Comparison of ENCODE assay signal across 10 cellular contexts in the genomic region with DNA sequence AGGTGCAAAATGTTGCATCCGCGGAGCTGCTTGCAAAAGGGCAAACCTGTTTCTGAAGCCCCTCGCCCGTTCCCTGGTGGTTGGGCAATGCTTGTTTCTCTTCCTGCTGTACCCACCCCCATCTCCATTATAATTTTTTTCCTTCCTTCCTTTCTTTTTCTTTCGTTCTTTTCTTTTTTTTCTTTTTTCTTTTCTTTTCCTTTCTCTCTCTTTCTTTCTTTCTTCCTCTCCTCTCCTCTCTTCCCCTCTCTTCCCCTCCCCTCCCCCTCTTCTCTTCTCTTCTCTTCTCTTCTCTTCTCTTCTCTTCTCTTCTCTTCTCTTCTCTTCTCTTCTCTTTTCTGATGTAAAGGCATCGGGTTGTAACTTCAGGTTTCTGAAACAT.
DNase-seq lines count a peak whose midpoint lies in the region; ATAC-seq and TF ChIP-seq lines count a peak whose summit lies in the region.
"Had no signal": no experiment of that assay in that cellular context is flagged by ENCODE, and none has a peak within 500 bp of the region (broad histone marks: within the 10 kb centered on the region; RNA-seq: fewer than 3 reads in every experiment).

No MANE protein-coding gene starts in this region.

- intact Hi-C loops in esophagus squamous epithelium (cut with DNase I): no loop called here

- H3K4me1 Mint-ChIP-seq in GM23338: peaks cover 15% of the 10 kb centered on the region

- TF ChIP-seq POLR2A in esophagus squamous epithelium (IDR thresholded peaks at IDR 0.05): no peak

- no peak overlapping the region for H3K27ac ChIP-seq in GM23338 (ENCODE audit: low read depth)
- H3K27ac ChIP-seq in SK-N-MC: no peak overlapping the region
- H3K27ac ChIP-seq in esophagus squamous epithelium: no peak overlapping the region

- ATAC-seq in GM23338 (no peak), HG03439 (IDR thresholded peaks at IDR 0.05; ENCODE audit: unreplicated experiment) (no peak), HG02973 (IDR thresholded peaks at IDR 0.05; ENCODE audit: unreplicated experiment) (no peak)

- H3K36me3 ChIP-seq in GM23338 (ENCODE audit: insufficient read depth) (no peaks in the 10 kb centered on the region), SK-N-MC (ENCODE audit: insufficient read depth, low read length) (no peaks in the 10 kb centered on the region), esophagus squamous epithelium (no peaks in the 10 kb centered on the region), skeletal muscle satellite cell (ENCODE audit: insufficient read depth, low read length) (no peaks in the 10 kb centered on the region)

- WGBS in esophagus squamous epithelium, 2 donors: 3 to 10% methylated on average over 6 of the region's 6 CpGs

- H3K36me3 Mint-ChIP-seq in GM23338 (ENCODE audit: low read depth): no peaks in the 10 kb centered on the region

- H3K4me1 ChIP-seq in GM23338 (ENCODE audit: insufficient read depth) (peaks cover 14% of the 10 kb centered on the region), esophagus squamous epithelium (peaks cover 3 to 15% (median 9%) of the 10 kb centered on the region in 3 donors), skeletal muscle satellite cell (ENCODE audit: control insufficient read depth, insufficient read depth, low read length) (no peaks in the 10 kb centered on the region)

- no peaks in the 10 kb centered on the region for H4K20me1 ChIP-seq in GM23338 (replicated peaks; ENCODE audit: insufficient read depth)

- peak overlapping the region; percentile 71 for H3K4me3 Mint-ChIP-seq in GM23338

- 0 out of 2 replicates have a peak, but pooled peaks cover 5% of the 10 kb centered on the region for H3F3A ChIP-seq in GM23338 (replicated peaks; ENCODE audit: low read depth)

- H3K4me2 ChIP-seq in GM23338 (peak overlapping the region; percentile 93), skeletal muscle satellite cell (ENCODE audit: low read length) (peak overlapping the region; percentile 94)

- no peak overlapping the region for H3K9ac ChIP-seq in SK-N-MC (ENCODE audit: insufficient read length)
- H3K9ac ChIP-seq in skeletal muscle satellite cell (ENCODE audit: low read depth, low read length): no peak overlapping the region

- H3K27me3 ChIP-seq in GM23338 (ENCODE audit: insufficient read depth) (peaks cover 22% of the 10 kb centered on the region), esophagus squamous epithelium (peaks cover 0 to 76% (median 0%) of the 10 kb centered on the region in 4 donors), skeletal muscle satellite cell (ENCODE audit: control insufficient read depth, insufficient read depth, low read length) (no peaks in the 10 kb centered on the region)

- no peaks in the 10 kb centered on the region for H3K9me3 Mint-ChIP-seq in GM23338

- no peaks in the 10 kb centered on the region for H3K79me2 ChIP-seq in GM23338 (replicated peaks; ENCODE audit: insufficient read depth)

- no peaks in the 10 kb centered on the region for H3K9me3 ChIP-seq in SK-N-MC (ENCODE audit: low read depth, low read length)
- no peaks in the 10 kb centered on the region for H3K9me3 ChIP-seq in esophagus squamous epithelium
- H3K9me3 ChIP-seq in skeletal muscle satellite cell (replicated peaks; ENCODE audit: low read length): no peaks in the 10 kb centered on the region

- TF ChIP-seq CTCF in GM23338 (conservative IDR thresholded peaks at IDR 0.05; ENCODE audit: low read depth in 2 of 2) (no peak), esophagus squamous epithelium (IDR thresholded peaks at IDR 0.05) (no peak)

- peaks cover 12% of the 10 kb centered on the region for H3K27me3 Mint-ChIP-seq in GM23338 (ENCODE audit: insufficient read depth, low read depth, poor library complexity)

- H2AFZ ChIP-seq in GM23338: peak overlapping the region; percentile 97

- H3K9me2 ChIP-seq in GM23338 (ENCODE audit: insufficient read depth): no peaks in the 10 kb centered on the region

- H3K27ac Mint-ChIP-seq in GM23338: no peak overlapping the region

- peak overlapping the region; percentile 68 for H3K4me3 ChIP-seq in GM23338
- 0 out of 2 replicates have a peak overlapping the region, but pooled peaks have one; percentile 33 for H3K4me3 ChIP-seq in SK-N-MC
- H3K4me3 ChIP-seq in esophagus squamous epithelium: peak overlapping the region in 3 of 4 donors; percentile 14 to 56 (median 33)
- H3K4me3 ChIP-seq in skeletal muscle satellite cell (ENCODE audit: low read length): peak overlapping the region; percentile 64

- DNase-seq in GM23338 (ENCODE audit: low spot score) (no peak), SK-N-MC (ENCODE audit: low read depth, low spot score) (no peak), esophagus squamous epithelium (lab: John Stamatoyannopoulos, UW) (no peak), amygdala (lab: John Stamatoyannopoulos, UW) (no peak), NCI-H1930 (lab: John Stamatoyannopoulos, UW) (no peak)
- DNase-seq: cortex of kidney, NCI-H510A treated with DMSO at 0.1 percent for 48 hours had no signal

TF ChIP-seq in GM23338, 12 proteins besides CTCF, POLR2A, EP300 and RAD21 (continues in another document):
- TF ChIP-seq EZH2 (IDR thresholded peaks at IDR 0.05; ENCODE audit: low read depth, unreplicated experiment) (no peak), EZH2phosphoT487 (IDR thresholded peaks at IDR 0.05; ENCODE audit: unreplicated experiment) (no peak), JUNB (IDR thresholded peaks at IDR 0.05; ENCODE audit: unreplicated experiment) (no peak), STAT1 (IDR thresholded peaks at IDR 0.05; ENCODE audit: unreplicated experiment) (no peak), NANOG (IDR thresholded peaks at IDR 0.05; ENCODE audit: borderline replicate concordance) (no peak)
- TF ChIP-seq, protein P1, sequence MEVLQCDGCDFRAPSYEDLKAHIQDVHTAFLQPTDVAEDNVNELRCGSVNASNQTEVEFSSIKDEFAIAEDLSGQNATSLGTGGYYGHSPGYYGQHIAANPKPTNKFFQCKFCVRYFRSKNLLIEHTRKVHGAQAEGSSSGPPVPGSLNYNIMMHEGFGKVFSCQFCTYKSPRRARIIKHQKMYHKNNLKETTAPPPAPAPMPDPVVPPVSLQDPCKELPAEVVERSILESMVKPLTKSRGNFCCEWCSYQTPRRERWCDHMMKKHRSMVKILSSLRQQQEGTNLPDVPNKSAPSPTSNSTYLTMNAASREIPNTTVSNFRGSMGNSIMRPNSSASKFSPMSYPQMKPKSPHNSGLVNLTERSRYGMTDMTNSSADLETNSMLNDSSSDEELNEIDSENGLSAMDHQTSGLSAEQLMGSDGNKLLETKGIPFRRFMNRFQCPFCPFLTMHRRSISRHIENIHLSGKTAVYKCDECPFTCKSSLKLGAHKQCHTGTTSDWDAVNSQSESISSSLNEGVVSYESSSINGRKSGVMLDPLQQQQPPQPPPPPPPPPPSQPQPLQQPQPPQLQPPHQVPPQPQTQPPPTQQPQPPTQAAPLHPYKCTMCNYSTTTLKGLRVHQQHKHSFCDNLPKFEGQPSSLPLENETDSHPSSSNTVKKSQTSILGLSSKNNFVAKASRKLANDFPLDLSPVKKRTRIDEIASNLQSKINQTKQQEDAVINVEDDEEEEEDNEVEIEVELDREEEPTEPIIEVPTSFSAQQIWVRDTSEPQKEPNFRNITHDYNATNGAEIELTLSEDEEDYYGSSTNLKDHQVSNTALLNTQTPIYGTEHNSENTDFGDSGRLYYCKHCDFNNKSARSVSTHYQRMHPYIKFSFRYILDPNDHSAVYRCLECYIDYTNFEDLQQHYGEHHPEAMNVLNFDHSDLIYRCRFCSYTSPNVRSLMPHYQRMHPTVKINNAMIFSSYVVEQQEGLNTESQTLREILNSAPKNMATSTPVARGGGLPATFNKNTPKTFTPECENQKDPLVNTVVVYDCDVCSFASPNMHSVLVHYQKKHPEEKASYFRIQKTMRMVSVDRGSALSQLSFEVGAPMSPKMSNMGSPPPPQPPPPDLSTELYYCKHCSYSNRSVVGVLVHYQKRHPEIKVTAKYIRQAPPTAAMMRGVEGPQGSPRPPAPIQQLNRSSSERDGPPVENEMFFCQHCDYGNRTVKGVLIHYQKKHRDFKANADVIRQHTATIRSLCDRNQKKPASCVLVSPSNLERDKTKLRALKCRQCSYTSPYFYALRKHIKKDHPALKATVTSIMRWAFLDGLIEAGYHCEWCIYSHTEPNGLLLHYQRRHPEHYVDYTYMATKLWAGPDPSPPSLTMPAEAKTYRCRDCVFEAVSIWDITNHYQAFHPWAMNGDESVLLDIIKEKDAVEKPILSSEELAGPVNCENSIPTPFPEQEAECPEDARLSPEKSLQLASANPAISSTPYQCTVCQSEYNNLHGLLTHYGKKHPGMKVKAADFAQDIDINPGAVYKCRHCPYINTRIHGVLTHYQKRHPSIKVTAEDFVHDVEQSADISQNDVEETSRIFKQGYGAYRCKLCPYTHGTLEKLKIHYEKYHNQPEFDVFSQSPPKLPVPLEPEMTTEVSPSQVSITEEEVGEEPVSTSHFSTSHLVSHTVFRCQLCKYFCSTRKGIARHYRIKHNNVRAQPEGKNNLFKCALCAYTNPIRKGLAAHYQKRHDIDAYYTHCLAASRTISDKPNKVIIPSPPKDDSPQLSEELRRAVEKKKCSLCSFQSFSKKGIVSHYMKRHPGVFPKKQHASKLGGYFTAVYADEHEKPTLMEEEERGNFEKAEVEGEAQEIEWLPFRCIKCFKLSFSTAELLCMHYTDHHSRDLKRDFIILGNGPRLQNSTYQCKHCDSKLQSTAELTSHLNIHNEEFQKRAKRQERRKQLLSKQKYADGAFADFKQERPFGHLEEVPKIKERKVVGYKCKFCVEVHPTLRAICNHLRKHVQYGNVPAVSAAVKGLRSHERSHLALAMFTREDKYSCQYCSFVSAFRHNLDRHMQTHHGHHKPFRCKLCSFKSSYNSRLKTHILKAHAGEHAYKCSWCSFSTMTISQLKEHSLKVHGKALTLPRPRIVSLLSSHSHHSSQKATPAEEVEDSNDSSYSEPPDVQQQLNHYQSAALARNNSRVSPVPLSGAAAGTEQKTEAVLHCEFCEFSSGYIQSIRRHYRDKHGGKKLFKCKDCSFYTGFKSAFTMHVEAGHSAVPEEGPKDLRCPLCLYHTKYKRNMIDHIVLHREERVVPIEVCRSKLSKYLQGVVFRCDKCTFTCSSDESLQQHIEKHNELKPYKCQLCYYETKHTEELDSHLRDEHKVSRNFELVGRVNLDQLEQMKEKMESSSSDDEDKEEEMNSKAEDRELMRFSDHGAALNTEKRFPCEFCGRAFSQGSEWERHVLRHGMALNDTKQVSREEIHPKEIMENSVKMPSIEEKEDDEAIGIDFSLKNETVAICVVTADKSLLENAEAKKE (CRISPR knock-in tag; IDR thresholded peaks at IDR 0.05): no peak
